9 cellular contexts compared by ENCODE assay signal in genomic region chr4:119559044-119559647, GRCh38.
DNase-seq lines count a peak whose midpoint lies in the region; ATAC-seq, FAIRE-seq and TF ChIP-seq lines count a peak whose summit lies in the region.
"Had no signal": no experiment of that assay in that cellular context is flagged by ENCODE, and none has a peak within 500 bp of the region (broad histone marks: within the 10 kb centered on the region; RNA-seq: fewer than 3 reads in every experiment).

No MANE protein-coding gene starts in this region.

- no peak overlapping the region for H3K4me2 ChIP-seq in endothelial cell of umbilical vein (ENCODE audit: insufficient read depth, low read length)

- H3K4me3 ChIP-seq in GM12865 (ENCODE audit: low read depth, low read length) (no peak overlapping the region), endothelial cell of umbilical vein (replicated peaks in 1 of 3; ENCODE audit: insufficient read depth in 1 of 3, low read depth in 1 of 3, low read length in 3 of 3) (no peak overlapping the region)

- H2AFZ ChIP-seq in endothelial cell of umbilical vein (ENCODE audit: low read depth, low read length), result no peak overlapping the region

- no peak overlapping the region for H3K27ac Mint-ChIP-seq in progenitor cell of endocrine pancreas
- no peak overlapping the region for H3K27ac Mint-ChIP-seq in stimulated activated naive CD8-positive, alpha-beta T cell treated with anti-CD3 and anti-CD28 coated beads, Interleukin-15, amount 100 ng/mL, for 72 hours
- H3K27ac Mint-ChIP-seq: dendritic cell treated with granulocyte-macrophage colony-stimulating factor and Interleukin-4, amounts not matched to agents 40 ng/mL and 50 ng/mL, for 4 days had no signal

- peaks cover 2% of the 10 kb centered on the region for H3K9me3 ChIP-seq in endothelial cell of umbilical vein (replicated peaks; ENCODE audit: control insufficient read depth, insufficient read depth, low read length)

- H3K27me3 Mint-ChIP-seq in progenitor cell of endocrine pancreas, result no peaks in the 10 kb centered on the region
- H3K27me3 Mint-ChIP-seq in stimulated activated naive CD8-positive, alpha-beta T cell treated with anti-CD3 and anti-CD28 coated beads, Interleukin-15, amount 100 ng/mL, for 72 hours, result no peaks in the 10 kb centered on the region
- H3K27me3 Mint-ChIP-seq: dendritic cell treated with granulocyte-macrophage colony-stimulating factor and Interleukin-4, amounts not matched to agents 40 ng/mL and 50 ng/mL, for 4 days had no signal

- peak; percentile 41 for DNase-seq in A172 (ENCODE audit: low spot score)
- peak; percentile 25 for DNase-seq in GM12865 (ENCODE audit: low read depth)
- peak; percentile 42 for DNase-seq in NCI-H748 (lab: John Stamatoyannopoulos, UW; ENCODE audit: unreplicated experiment)
- peak; percentile 61 for DNase-seq in endothelial cell of umbilical vein (ENCODE audit: low read depth, low spot score)
- DNase-seq in progenitor cell of endocrine pancreas (ENCODE audit: low spot score, unreplicated experiment), result no peak
- no peak for DNase-seq in activated gamma-delta T cell treated with Interleukin-2 at 50 U/mL for 16 hours
- DNase-seq in stimulated activated naive CD8-positive, alpha-beta T cell treated with anti-CD3 and anti-CD28 coated beads, Interleukin-15, amount 100 ng/mL, for 72 hours, result no peak
- DNase-seq in posterior cingulate gyrus, result no peak

- peaks cover 7% of the 10 kb centered on the region for H3K9me3 Mint-ChIP-seq in progenitor cell of endocrine pancreas (ENCODE audit: low read depth)
- peaks cover 7 to 10% of the 10 kb centered on the region in 2 donors for H3K9me3 Mint-ChIP-seq in stimulated activated naive CD8-positive, alpha-beta T cell treated with anti-CD3 and anti-CD28 coated beads, Interleukin-15, amount 100 ng/mL, for 72 hours

- ATAC-seq in stimulated activated naive CD8-positive, alpha-beta T cell treated with anti-CD3 and anti-CD28 coated beads, Interleukin-15, amount 100 ng/mL, for 72 hours, result no peak

- POLR2A ChIA-PET in endothelial cell of umbilical vein (lab: Charles Lee), result no interaction called here

- H3K9me1 ChIP-seq in endothelial cell of umbilical vein (replicated peaks; ENCODE audit: control insufficient read depth, extremely low read depth, insufficient read depth, low read length), result no peaks in the 10 kb centered on the region

- no peak overlapping the region for H3K27ac ChIP-seq in endothelial cell of umbilical vein (ENCODE audit: insufficient read depth, low read depth, low read length)

- H3K36me3 ChIP-seq in endothelial cell of umbilical vein (ENCODE audit: control insufficient read depth in 2 of 2, extremely low read depth in 1 of 2, insufficient read depth in 2 of 2, low read length in 2 of 2), result no peaks in the 10 kb centered on the region

- intact Hi-C loops in endothelial cell of umbilical vein (cut with micrococcal nuclease), result loop anchor here (1.0 to 5.0 kb wide), 6 partner anchors 34 to 577 kb away; partner anchors contain the start of gene PDE5A
- intact Hi-C loops in posterior cingulate gyrus (cut with DNase I), result loop anchor here (1.0 kb wide), 1 partner anchor 491 kb away; no protein-coding TSS in a partner anchor

- H4K20me1 ChIP-seq in endothelial cell of umbilical vein (replicated peaks; ENCODE audit: control insufficient read depth, extremely low read depth, insufficient read depth, low read length), result no peaks in the 10 kb centered on the region

- H3K27me3 ChIP-seq in endothelial cell of umbilical vein (ENCODE audit: control insufficient read depth in 2 of 2, insufficient read depth in 2 of 2, low read length in 2 of 2), result no peaks in the 10 kb centered on the region

- TF ChIP-seq POLR2A in endothelial cell of umbilical vein (IDR thresholded peaks at IDR 0.05; ENCODE audit: low read depth, low read length), result no peak

- no peaks in the 10 kb centered on the region for H3K4me1 ChIP-seq in endothelial cell of umbilical vein (ENCODE audit: control insufficient read depth, extremely low read depth, insufficient read depth, low read length)

- no peaks in the 10 kb centered on the region for H3K4me1 Mint-ChIP-seq in progenitor cell of endocrine pancreas (ENCODE audit: low read depth)
- no peaks in the 10 kb centered on the region for H3K4me1 Mint-ChIP-seq in stimulated activated naive CD8-positive, alpha-beta T cell treated with anti-CD3 and anti-CD28 coated beads, Interleukin-15, amount 100 ng/mL, for 72 hours

- peak; percentile 70 for FAIRE-seq in endothelial cell of umbilical vein (lab: Jason Lieb, UNC)

- H3K9ac ChIP-seq in endothelial cell of umbilical vein (replicated peaks; ENCODE audit: extremely low read depth, insufficient read depth, low read length), result no peak overlapping the region

- no peak overlapping the region for H3K4me3 Mint-ChIP-seq in progenitor cell of endocrine pancreas (ENCODE audit: low read depth)
- H3K4me3 Mint-ChIP-seq in stimulated activated naive CD8-positive, alpha-beta T cell treated with anti-CD3 and anti-CD28 coated beads, Interleukin-15, amount 100 ng/mL, for 72 hours, result no peak overlapping the region
- H3K4me3 Mint-ChIP-seq: dendritic cell treated with granulocyte-macrophage colony-stimulating factor and Interleukin-4, amounts not matched to agents 40 ng/mL and 50 ng/mL, for 4 days had no signal

- peaks cover 14% of the 10 kb centered on the region for H3K36me3 Mint-ChIP-seq in progenitor cell of endocrine pancreas (ENCODE audit: insufficient read depth)

- dilution Hi-C loops in endothelial cell of umbilical vein (cut with MboI; ENCODE audit: extremely low pct_ligation_motif_present, low sequenced_read_pairs), result no loop called here

- BruUV-seq in endothelial cell of umbilical vein (replicated peaks; lab: Mats Ljungman, UMichigan), result no TSS peak

- TF ChIP-seq CTCF in GM12865 (IDR thresholded peaks at IDR 0.05; ENCODE audit: insufficient read depth, low read depth, low read length, missing control alignments), result peak; percentile 20
- peak; percentile 10 to 17 for TF ChIP-seq CTCF in endothelial cell of umbilical vein (IDR thresholded peaks at IDR 0.05; ENCODE audit: extremely low read depth in 1 of 2, insufficient read depth in 1 of 2, low read depth in 1 of 2, low read length in 2 of 2)
- peak; percentile 71 for TF ChIP-seq CTCF in progenitor cell of endocrine pancreas (IDR thresholded peaks at IDR 0.05; ENCODE audit: unreplicated experiment)

- H3K79me2 ChIP-seq in endothelial cell of umbilical vein (ENCODE audit: control insufficient read depth, insufficient read depth, low read length), result no peaks in the 10 kb centered on the region

- CTCF ChIA-PET in endothelial cell of umbilical vein (lab: Charles Lee), result interaction anchor here (0.8 to 6.1 kb wide), 28 partner anchors 8 to 498 kb away, joined by 3 to 83 read pairs (median 4); partner anchors contain the start of gene PDE5A

TF ChIP-seq in endothelial cell of umbilical vein, 7 proteins besides CTCF, POLR2A, EP300 and RAD21:
- TF ChIP-seq MYC (IDR thresholded peaks at IDR 0.05; ENCODE audit: low read depth, low read length), result no peak
- TF ChIP-seq JUN (IDR thresholded peaks at IDR 0.05; ENCODE audit: borderline replicate concordance, insufficient read depth, insufficient read length, low read depth), result no peak
- no peak for TF ChIP-seq GATA2 (IDR thresholded peaks at IDR 0.05; ENCODE audit: insufficient read depth, insufficient read length, low read depth, low read length)
- TF ChIP-seq FOS (IDR thresholded peaks at IDR 0.05; ENCODE audit: borderline replicate concordance, insufficient read depth, low read length), result no peak
- no peak for TF ChIP-seq POLR2AphosphoS5 (IDR thresholded peaks at IDR 0.05; ENCODE audit: insufficient read depth, low read depth, low read length)
- TF ChIP-seq, protein P1, sequence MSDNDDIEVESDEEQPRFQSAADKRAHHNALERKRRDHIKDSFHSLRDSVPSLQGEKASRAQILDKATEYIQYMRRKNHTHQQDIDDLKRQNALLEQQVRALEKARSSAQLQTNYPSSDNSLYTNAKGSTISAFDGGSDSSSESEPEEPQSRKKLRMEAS (IDR thresholded peaks at IDR 0.05; ENCODE audit: insufficient read depth, insufficient read length), result no peak
- no peak for TF ChIP-seq EZH2 (IDR thresholded peaks at IDR 0.05; ENCODE audit: borderline replicate concordance, low read depth, low read length, severe bottlenecking)

Comparison
In these comparisons a context has a peak if more than half of its experiments do, and no peak if none do; other contexts are left out.
1. DNase-seq: peak in A172 (single experiment), GM12865 (single experiment), NCI-H748 (single experiment) and endothelial cell of umbilical vein (single experiment); none in progenitor cell of endocrine pancreas (single experiment), activated gamma-delta T cell treated with Interleukin-2 at 50 U/mL for 16 hours (single experiment), stimulated activated naive CD8-positive, alpha-beta T cell treated with anti-CD3 and anti-CD28 coated beads, Interleukin-15, amount 100 ng/mL, for 72 hours (0 of 2) and posterior cingulate gyrus (0 of 10).
2. CTCF ChIP-seq: peak in every context shown above with its lines; median percentile 71 in progenitor cell of endocrine pancreas; 20 in GM12865; 14 in endothelial cell of umbilical vein.